In the genomic region with DNA sequence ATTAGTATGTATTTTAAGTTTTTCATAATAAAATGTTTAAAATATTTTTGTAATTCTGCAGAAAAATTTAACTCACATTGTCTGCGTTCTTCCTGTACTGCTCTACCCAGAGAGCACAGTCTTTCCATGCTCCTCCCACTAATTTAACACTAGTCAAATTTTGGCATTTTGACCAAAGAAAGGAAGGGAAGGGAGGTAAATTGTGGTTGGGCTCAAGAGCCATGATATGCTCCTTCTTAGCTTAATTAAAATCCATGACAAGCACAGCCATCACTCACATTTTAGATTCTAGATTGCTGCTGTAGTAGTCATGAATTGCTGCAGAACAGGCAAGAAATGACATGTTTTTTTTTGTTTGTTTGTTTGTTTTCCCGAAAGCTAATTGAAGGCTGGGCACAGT, we compare ENCODE assay signal across 27 cellular contexts.
"Had no signal": no experiment of that assay in that cellular context is flagged by ENCODE, and none has a peak within 500 bp of the region (broad histone marks: within the 10 kb centered on the region; RNA-seq: fewer than 3 reads in every experiment).

No MANE protein-coding gene starts in this region.

- H3K9me3 ChIP-seq: colonic mucosa, esophagus squamous epithelium, heart right ventricle, lower lobe of right lung, mucosa of descending colon, neutrophil, pancreas, right lobe of liver, stomach, thoracic aorta, tibial nerve, upper lobe of left lung, uterus had no signal

- H3K27ac ChIP-seq: colonic mucosa, esophagus squamous epithelium, heart right ventricle, lower lobe of right lung, neutrophil, pancreas, right lobe of liver, stomach, thoracic aorta, tibial nerve, upper lobe of left lung, uterus had no signal

- H3K27me3 ChIP-seq: colonic mucosa, esophagus squamous epithelium, heart right ventricle, neutrophil, pancreas, right lobe of liver, stomach, tibial nerve, upper lobe of left lung, uterus had no signal

- FAIRE-seq: pancreas, small intestine had no signal

- H3K4me1 ChIP-seq: colonic mucosa, esophagus squamous epithelium, lower lobe of right lung, pancreas, right lobe of liver, stomach, tibial nerve, uterus had no signal

- H3K4me3 ChIP-seq: colonic mucosa, esophagus squamous epithelium, heart right ventricle, lower lobe of right lung, mucosa of descending colon, pancreas, right lobe of liver, stomach, thoracic aorta, tibial nerve, upper lobe of left lung, uterus had no signal

- DNase-seq: colonic mucosa; effector memory CD4-positive, alpha-beta T cell; erythroblast; esophagus squamous epithelium; foreskin melanocyte; glutamatergic neuron; heart right ventricle; immature natural killer cell; islet precursor cell; left ventricle myocardium superior; lower lobe of right lung; mesenchymal stem cell; mucosa of descending colon; naive B cell; pancreas; right lobe of liver; small intestine; stimulated activated CD4-positive, alpha-beta T cell treated with anti-CD3 and anti-CD28 coated beads, Interleukin-15, amount 100 ng/mL, for 24 hours; stimulated activated CD4-positive, alpha-beta T cell treated with anti-CD3 and anti-CD28 coated beads, Interleukin-2, amount 100 ng/mL, for 48 hours; stimulated activated naive CD4-positive, alpha-beta T cell treated with Interleukin-2 at 50 U/mL for 16 hours; stomach; upper lobe of left lung; uterus had no signal

- H3K36me3 ChIP-seq: colonic mucosa, lower lobe of right lung, neutrophil, pancreas, thoracic aorta, upper lobe of left lung, uterus had no signal

- ATAC-seq: heart right ventricle; left ventricle myocardium superior; lower lobe of right lung; mucosa of descending colon; natural killer cell treated with Interleukin-12 subunit alpha and Interleukin-12 subunit beta and Interleukin-15 and Interleukin-18, amount 100 ng/mL, for 72 hours; pancreas had no signal
